Comparison of ENCODE assay signal across 1 cellular context in the genomic region with DNA sequence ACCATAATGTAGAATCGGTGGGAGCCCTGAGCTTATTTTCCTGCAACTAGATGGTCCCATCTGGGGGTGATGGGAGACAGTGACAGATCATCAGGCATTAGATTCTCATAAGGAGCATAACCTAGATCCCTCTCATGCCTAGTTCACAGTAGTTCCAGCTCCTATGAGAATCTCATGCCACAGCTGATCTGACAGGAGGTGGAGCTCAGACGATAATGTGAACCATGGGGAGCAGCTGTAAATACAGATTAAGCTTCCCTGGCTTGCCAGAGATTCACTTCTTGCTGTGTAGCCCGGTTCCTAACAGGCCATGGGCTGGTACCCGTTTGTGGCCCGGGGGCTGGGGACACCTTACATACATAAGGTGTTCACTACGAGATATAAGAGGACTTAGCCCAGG.
TF ChIP-seq lines count a peak whose summit lies in the region.

No MANE protein-coding gene starts in this region.

TF ChIP-seq in GM23338, 12 proteins besides CTCF, POLR2A, EP300 and RAD21 (continued from another document):
- TF ChIP-seq ZNF462 (CRISPR knock-in tag; IDR thresholded peaks at IDR 0.05) (no peak), JUNB (IDR thresholded peaks at IDR 0.05; ENCODE audit: unreplicated experiment) (no peak), EZH2 (IDR thresholded peaks at IDR 0.05; ENCODE audit: low read depth, unreplicated experiment) (no peak)
- TF ChIP-seq, protein P1, sequence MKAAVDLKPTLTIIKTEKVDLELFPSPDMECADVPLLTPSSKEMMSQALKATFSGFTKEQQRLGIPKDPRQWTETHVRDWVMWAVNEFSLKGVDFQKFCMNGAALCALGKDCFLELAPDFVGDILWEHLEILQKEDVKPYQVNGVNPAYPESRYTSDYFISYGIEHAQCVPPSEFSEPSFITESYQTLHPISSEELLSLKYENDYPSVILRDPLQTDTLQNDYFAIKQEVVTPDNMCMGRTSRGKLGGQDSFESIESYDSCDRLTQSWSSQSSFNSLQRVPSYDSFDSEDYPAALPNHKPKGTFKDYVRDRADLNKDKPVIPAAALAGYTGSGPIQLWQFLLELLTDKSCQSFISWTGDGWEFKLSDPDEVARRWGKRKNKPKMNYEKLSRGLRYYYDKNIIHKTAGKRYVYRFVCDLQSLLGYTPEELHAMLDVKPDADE (IDR thresholded peaks at IDR 0.05) = no peak
